8 cellular contexts compared by ENCODE assay signal in the genomic region with DNA sequence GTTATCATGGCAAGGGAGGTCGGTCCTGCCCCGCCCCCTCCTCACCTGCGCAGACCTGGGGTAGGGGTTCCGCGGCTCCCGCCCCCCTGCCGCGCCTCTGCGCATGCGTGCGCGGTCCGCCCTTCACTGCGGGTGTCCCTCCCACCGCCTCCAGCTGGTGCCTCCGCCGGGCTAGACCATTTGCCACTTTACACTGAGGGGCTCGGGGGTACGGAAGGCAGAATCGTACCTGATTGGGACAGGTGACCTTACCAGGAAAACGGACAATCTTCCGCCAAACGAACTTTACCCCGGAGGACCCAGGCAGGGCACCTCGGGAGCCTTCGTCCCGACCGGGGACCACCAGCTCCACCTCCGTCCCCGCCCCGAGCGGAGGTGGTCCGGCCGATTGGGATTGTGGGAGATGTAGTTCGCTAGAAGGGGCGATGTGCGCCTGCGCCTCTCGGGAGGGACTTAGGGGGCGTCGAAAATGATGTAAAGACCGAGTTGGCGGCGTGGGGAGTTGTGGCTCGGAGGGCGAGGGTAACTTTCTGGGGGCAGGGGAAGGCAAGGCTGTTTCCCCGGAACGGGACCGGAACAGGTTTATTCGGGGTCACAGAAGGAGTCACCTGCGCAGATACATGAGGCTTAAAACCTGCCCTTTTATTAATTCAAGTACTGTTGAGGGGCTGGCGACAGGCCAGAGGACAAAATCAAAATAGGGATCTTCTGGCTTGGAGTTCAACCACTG. TPM values are rescaled to one million over a fixed set of nuclear protein-coding genes. Genes with fewer than 3 reads are reported as not detected.
DNase-seq lines count a peak whose midpoint lies in the region; ATAC-seq and TF ChIP-seq lines count a peak whose summit lies in the region.

A gene with protein sequence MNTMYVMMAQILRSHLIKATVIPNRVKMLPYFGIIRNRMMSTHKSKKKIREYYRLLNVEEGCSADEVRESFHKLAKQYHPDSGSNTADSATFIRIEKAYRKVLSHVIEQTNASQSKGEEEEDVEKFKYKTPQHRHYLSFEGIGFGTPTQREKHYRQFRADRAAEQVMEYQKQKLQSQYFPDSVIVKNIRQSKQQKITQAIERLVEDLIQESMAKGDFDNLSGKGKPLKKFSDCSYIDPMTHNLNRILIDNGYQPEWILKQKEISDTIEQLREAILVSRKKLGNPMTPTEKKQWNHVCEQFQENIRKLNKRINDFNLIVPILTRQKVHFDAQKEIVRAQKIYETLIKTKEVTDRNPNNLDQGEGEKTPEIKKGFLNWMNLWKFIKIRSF (minus strand): TSS at position 344 of the 730 bp plus-strand sequence. CDS start 2,323 bp downstream, outside the sequence.

- H3K9ac ChIP-seq in endocrine pancreas (ENCODE audit: control insufficient read depth, insufficient read depth, low read length) (peak within 1 kb of the TSS; percentile 82), mesendoderm (ENCODE audit: low read length) (peak within 1 kb of the TSS; percentile 78)

- peaks cover 12% of the 10 kb centered on the region for H3K27me3 Mint-ChIP-seq in activated CD8-positive, alpha-beta memory T cell treated with anti-CD3 and anti-CD28 coated beads, Interleukin-2, amount 10 ng/mL, durations not matched to agents 7 days and 5 days

- no peak within 1 kb of the TSS for H2BK15ac ChIP-seq in mesendoderm (replicated peaks; ENCODE audit: low read depth)

- H3K4me3 Mint-ChIP-seq in activated CD8-positive, alpha-beta memory T cell treated with anti-CD3 and anti-CD28 coated beads, Interleukin-2, amount 10 ng/mL, durations not matched to agents 7 days and 5 days = peak within 1 kb of the TSS; percentile 82

- H3K56ac ChIP-seq in mesendoderm (ENCODE audit: low read length) = peak within 1 kb of the TSS; percentile 90

- H3K27me3 ChIP-seq in endocrine pancreas (ENCODE audit: control insufficient read depth, insufficient read depth, low read length) (no peaks in the 10 kb centered on the region), mesendoderm (ENCODE audit: insufficient read depth, low read length, poor library complexity) (no peaks in the 10 kb centered on the region)

- H3K27ac Mint-ChIP-seq in activated CD8-positive, alpha-beta memory T cell treated with anti-CD3 and anti-CD28 coated beads, Interleukin-2, amount 10 ng/mL, durations not matched to agents 7 days and 5 days = peak within 1 kb of the TSS; percentile 78

- H3K79me1 ChIP-seq in mesendoderm (ENCODE audit: low read length) = no peaks in the 10 kb centered on the region

- peaks cover 10% of the 10 kb centered on the region for H3K4me1 Mint-ChIP-seq in activated CD8-positive, alpha-beta memory T cell treated with anti-CD3 and anti-CD28 coated beads, Interleukin-2, amount 10 ng/mL, durations not matched to agents 7 days and 5 days

- no peaks in the 10 kb centered on the region for H3K4me1 ChIP-seq in endocrine pancreas (ENCODE audit: control insufficient read depth, insufficient read depth, low read length)
- H3K4me1 ChIP-seq in mesendoderm (ENCODE audit: control insufficient read depth, low read depth, low read length) = peaks cover 2% of the 10 kb centered on the region

- no peak within 1 kb of the TSS for H3K4ac ChIP-seq in mesendoderm (ENCODE audit: low read depth, low read length)

- H3K36me3 ChIP-seq in endocrine pancreas (ENCODE audit: control insufficient read depth, insufficient read depth, low read length) = no peaks in the 10 kb centered on the region
- no peaks in the 10 kb centered on the region for H3K36me3 ChIP-seq in mesendoderm (ENCODE audit: control insufficient read depth, insufficient read depth, low read length)

- no peak within 1 kb of the TSS for H2AK5ac ChIP-seq in mesendoderm (ENCODE audit: low read length)

- H2BK120ac ChIP-seq in mesendoderm (ENCODE audit: low read depth, low read length) = no peak within 1 kb of the TSS

- CTCF ChIA-PET in activated CD8-positive, alpha-beta memory T cell treated with anti-CD3 and anti-CD28 coated beads, Interleukin-2, amount 10 ng/mL, durations not matched to agents 7 days and 5 days (lab: Charles Lee) = interaction anchor here (0.9 to 3.6 kb wide), 7 partner anchors 12 to 292 kb away, joined by 3 to 27 read pairs (median 4); a partner anchor contains a TSS

- peak; percentile 99 for ATAC-seq in activated CD8-positive, alpha-beta memory T cell treated with anti-CD3 and anti-CD28 coated beads, Interleukin-2, amount 10 ng/mL, durations not matched to agents 7 days and 5 days

- no peak for TF ChIP-seq CTCF in GM20000 (IDR thresholded peaks at IDR 0.05; ENCODE audit: extremely low read depth, missing control alignments)

- H4K5ac ChIP-seq in mesendoderm (ENCODE audit: low read length) = no peak within 1 kb of the TSS

- peak within 1 kb of the TSS; percentile 58 for H4K8ac ChIP-seq in mesendoderm (ENCODE audit: low read depth, low read length)

- no peaks in the 10 kb centered on the region for H3K36me3 Mint-ChIP-seq in activated CD8-positive, alpha-beta memory T cell treated with anti-CD3 and anti-CD28 coated beads, Interleukin-2, amount 10 ng/mL, durations not matched to agents 7 days and 5 days

- H3K9me3 ChIP-seq in endocrine pancreas (ENCODE audit: control insufficient read depth, low read length) = no peaks in the 10 kb centered on the region

- H3K4me3 ChIP-seq in endocrine pancreas (ENCODE audit: control insufficient read depth, insufficient read depth, low read length) (peak within 1 kb of the TSS; percentile 96), mesendoderm (ENCODE audit: low read length) (peak within 1 kb of the TSS; percentile 66)

- DNase-seq in COLO829 (ENCODE audit: low spot score) = peak; percentile 84
- peak; percentile 94 for DNase-seq in GM20000 (ENCODE audit: low spot score)
- peak; percentile 76 for DNase-seq in HS-5 (ENCODE audit: low read depth)
- peak; percentile 84 to 87 for DNase-seq in NOMO-1 (lab: John Stamatoyannopoulos, UW; ENCODE audit: unreplicated experiment in 2 of 2)
- DNase-seq in activated CD8-positive, alpha-beta memory T cell treated with anti-CD3 and anti-CD28 coated beads, Interleukin-2, amount 10 ng/mL, durations not matched to agents 7 days and 5 days = peak; percentile 96
- peak; percentile 95 for DNase-seq in mesendoderm
- peak; percentile 93 for DNase-seq in stimulated activated CD8-positive, alpha-beta memory T cell treated with anti-CD3 and anti-CD28 coated beads, Interleukin-15, amount 100 ng/mL, for 1 hour (ENCODE audit: low read depth)

- H3K79me2 ChIP-seq in mesendoderm (ENCODE audit: control insufficient read depth, insufficient read depth, low read length) = no peaks in the 10 kb centered on the region

- no peak within 1 kb of the TSS for H3K27ac ChIP-seq in mesendoderm (ENCODE audit: low read depth, low read length)

- H3K9me3 Mint-ChIP-seq in activated CD8-positive, alpha-beta memory T cell treated with anti-CD3 and anti-CD28 coated beads, Interleukin-2, amount 10 ng/mL, durations not matched to agents 7 days and 5 days (ENCODE audit: low read depth) = no peaks in the 10 kb centered on the region

- H3K18ac ChIP-seq in mesendoderm (ENCODE audit: low read length) = no peak within 1 kb of the TSS

- H2BK5ac ChIP-seq in mesendoderm (ENCODE audit: low read length) = no peak within 1 kb of the TSS

- peak within 1 kb of the TSS; percentile 85 for H3K4me2 ChIP-seq in mesendoderm (ENCODE audit: low read length)

- H3K23ac ChIP-seq in mesendoderm (ENCODE audit: low read length) = no peak within 1 kb of the TSS

- WGBS in mesendoderm (ENCODE audit: extremely low coverage, insufficient coverage, low lambda C conversion rate) = no CpG with 5 or more reads among the region's 52 CpGs

RNA-seq across cellular contexts. Expression of the gene that starts here (rescaled TPM):
- total RNA-seq in activated CD8-positive, alpha-beta memory T cell treated with anti-CD3 and anti-CD28 coated beads, Interleukin-2, amount 10 ng/mL, durations not matched to agents 7 days and 5 days = under 1 TPM; 0.53 to 0.75 TPM
- 1.8 TPM for polyA plus RNA-seq in mesendoderm (2013, experiment 1 of 2)
- 1.5 TPM for polyA plus RNA-seq in mesendoderm (2013, experiment 2 of 2)

Comparison
In these comparisons a context has a peak if more than half of its experiments do, and no peak if none do; other contexts are left out.
1. Peak in DNase-seq and ATAC-seq in activated CD8-positive, alpha-beta memory T cell treated with anti-CD3 and anti-CD28 coated beads, Interleukin-2, amount 10 ng/mL, durations not matched to agents 7 days and 5 days; RNA of the gene not detected or under 1 TPM.